In genomic region chr14:63745858-63746425, GRCh38 we compare ENCODE assay signal across 9 cellular contexts. TPM values are rescaled to one million over a fixed set of nuclear protein-coding genes. Genes with fewer than 3 reads are reported as not detected.
DNase-seq lines count a peak whose midpoint lies in the region; ATAC-seq and TF ChIP-seq lines count a peak whose summit lies in the region.
"Had no signal": no experiment of that assay in that cellular context is flagged by ENCODE, and none has a peak within 500 bp of the region (broad histone marks: within the 10 kb centered on the region; RNA-seq: fewer than 3 reads in every experiment).

No MANE protein-coding gene starts in this region.

- ATAC-seq in GM18873 (IDR thresholded peaks at IDR 0.05; ENCODE audit: low FRiP score, unreplicated experiment) (peak; percentile 48), HG02642 (IDR thresholded peaks at IDR 0.05; ENCODE audit: poor library complexity, unreplicated experiment) (peak; percentile 69)

- peak; percentile 15 for DNase-seq in NOMO-1 treated with dmso at 0.1 percent for 144 hours (lab: John Stamatoyannopoulos, UW; ENCODE audit: unreplicated experiment)
- peak; percentile 62 for DNase-seq in medulla oblongata (ENCODE audit: extremely low spot score)
- no peak for DNase-seq in AG20443 (ENCODE audit: low spot score)
- no peak for DNase-seq in GM13976 (ENCODE audit: low spot score)
- no peak for DNase-seq in activated CD8-positive, alpha-beta memory T cell treated with anti-CD3 and anti-CD28 coated beads for 24 hours
- no peak for DNase-seq in dorsolateral prefrontal cortex

- intact Hi-C loops in dorsolateral prefrontal cortex (cut with DNase I) = no loop called here

- in situ Hi-C loops in GM13976 (cut with MboI; ENCODE audit: low sequenced_read_pairs, unreplicated experiment) = no loop called here

- no peak overlapping the region for H3K4me3 ChIP-seq in dorsolateral prefrontal cortex

- TF ChIP-seq CTCF in GM13976 (IDR thresholded peaks at IDR 0.05; ENCODE audit: borderline replicate concordance, control extremely low read depth, extremely low read depth, insufficient read depth, missing control alignments) (no peak), dorsolateral prefrontal cortex (IDR thresholded peaks at IDR 0.05 in 54 of 56, conservative IDR thresholded peaks at IDR 0.05 in 2 of 56; ENCODE audit: low read depth in 1 of 56, partially characterized antibody in 56 of 56) (no peak)

- no peak overlapping the region for H3K27ac ChIP-seq in dorsolateral prefrontal cortex
- H3K27ac ChIP-seq: KMS-11 had no signal

- no peaks in the 10 kb centered on the region for H3K27me3 ChIP-seq in dorsolateral prefrontal cortex

RNA-seq across cellular contexts. Expression of gene SGPP1, which starts 18.1 kb away (rescaled TPM):
- 10 to 100 TPM; 16.0 to 26.2 (median 20.9) TPM for total RNA-seq in dorsolateral prefrontal cortex

Comparison
In these comparisons a context has a peak if more than half of its experiments do, and no peak if none do; other contexts are left out.
1. DNase-seq: peak in NOMO-1 treated with dmso at 0.1 percent for 144 hours (single experiment) and medulla oblongata (single experiment); none in AG20443 (single experiment), GM13976 (single experiment), activated CD8-positive, alpha-beta memory T cell treated with anti-CD3 and anti-CD28 coated beads for 24 hours (single experiment) and dorsolateral prefrontal cortex (0 of 10).